16 cellular contexts compared by ENCODE assay signal in genomic region chr4:1753692-1754311, GRCh38. TPM values are rescaled to one million over a fixed set of nuclear protein-coding genes. Genes with fewer than 3 reads are reported as not detected.
"Had no signal": no experiment of that assay in that cellular context is flagged by ENCODE, and none has a peak within 500 bp of the region (broad histone marks: within the 10 kb centered on the region; RNA-seq: fewer than 3 reads in every experiment).

No MANE protein-coding gene starts in this region.

- H3K4me3 ChIP-seq: coronary artery, hepatocyte, lung, right atrium auricular region, smooth muscle cell, transverse colon had no signal

- H3K9me3 ChIP-seq: neutrophil, right atrium auricular region, transverse colon had no signal

- H3K27ac ChIP-seq: coronary artery, hepatocyte, neutrophil, right atrium auricular region, transverse colon had no signal

- DNase-seq: activated CD8-positive, alpha-beta memory T cell treated with anti-CD3 and anti-CD28 coated beads, Interleukin-2, amount 50 U/mL, for 4 hours; activated CD8-positive, alpha-beta T cell treated with anti-CD3 and anti-CD28 coated beads for 36 hours; activated naive CD4-positive, alpha-beta T cell; activated T-cell treated with anti-CD3 and anti-CD28 coated beads, Interleukin-2, amount 50 U/mL, for 72 hours; caudate nucleus; effector CD8-positive, alpha-beta T cell; naive thymus-derived CD4-positive, alpha-beta T cell; posterior cingulate gyrus; transverse colon had no signal

- ATAC-seq: activated T-cell treated with anti-CD3 and anti-CD28 coated beads, Interleukin-2, amount 50 U/mL, for 72 hours; naive thymus-derived CD4-positive, alpha-beta T cell; stimulated activated effector memory CD8-positive, alpha-beta T cell treated with anti-CD3 and anti-CD28 coated beads, Interleukin-12 subunit alpha, Interleukin-12 subunit beta, amount 100 ng/mL, for 72 hours had no signal

- H3K36me3 ChIP-seq: neutrophil, right atrium auricular region, transverse colon had no signal

- H3K27me3 ChIP-seq: hepatocyte, right atrium auricular region, transverse colon had no signal

RNA-seq across cellular contexts. Expression of gene FGFR3, which starts 39.3 kb away (rescaled TPM):
- polyA plus RNA-seq: naive thymus-derived CD4-positive, alpha-beta T cell had no signal
